In the genomic region with DNA sequence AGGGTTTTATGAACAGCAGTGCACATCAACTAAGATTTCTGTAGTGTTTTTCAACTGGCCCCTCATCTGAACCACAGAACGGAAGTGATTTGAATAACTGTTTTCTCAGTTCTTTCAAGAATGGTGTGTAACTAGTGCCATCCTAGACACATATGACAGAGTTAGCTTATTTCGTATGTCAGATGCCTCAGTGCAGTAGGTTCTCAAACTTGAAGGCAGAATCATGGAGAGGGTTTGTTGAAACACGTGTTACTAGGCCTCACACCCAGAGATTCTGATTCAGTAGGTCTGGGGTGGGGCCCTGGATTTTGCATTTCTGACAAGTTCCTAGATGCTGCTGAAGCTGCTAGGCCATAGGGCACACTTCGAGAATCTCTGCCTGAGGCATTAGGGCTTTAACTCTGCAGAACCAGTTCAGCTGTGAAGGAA, we compare ENCODE assay signal across 9 cellular contexts.
DNase-seq lines count a peak whose midpoint lies in the region; ATAC-seq lines count a peak whose summit lies in the region.
"Had no signal": no experiment of that assay in that cellular context is flagged by ENCODE, and none has a peak within 500 bp of the region (broad histone marks: within the 10 kb centered on the region; RNA-seq: fewer than 3 reads in every experiment).

No MANE protein-coding gene starts in this region.

- H3K27ac Mint-ChIP-seq in memory B cell: peak overlapping the region; percentile 39
- H3K27ac Mint-ChIP-seq: activated naive CD4-positive, alpha-beta T cell treated with anti-CD3 and anti-CD28 coated beads, Interleukin-2, amount 10 ng/mL, durations not matched to agents 7 days and 5 days had no signal

- peak; percentile 98 for ATAC-seq in GM18873 (IDR thresholded peaks at IDR 0.05; ENCODE audit: low FRiP score, unreplicated experiment)
- ATAC-seq in GM21723 (IDR thresholded peaks at IDR 0.05; ENCODE audit: unreplicated experiment): peak; percentile 100
- peak; percentile 100 for ATAC-seq in HG03354 (IDR thresholded peaks at IDR 0.05; ENCODE audit: poor library complexity, severe bottlenecking, unreplicated experiment)
- peak; percentile 97 for ATAC-seq in memory B cell (ENCODE audit: low read depth)

- H3K27me3 Mint-ChIP-seq in memory B cell: no peaks in the 10 kb centered on the region
- H3K27me3 Mint-ChIP-seq: activated naive CD4-positive, alpha-beta T cell treated with anti-CD3 and anti-CD28 coated beads, Interleukin-2, amount 10 ng/mL, durations not matched to agents 7 days and 5 days had no signal

- H3K4me1 Mint-ChIP-seq in memory B cell: peaks cover 14% of the 10 kb centered on the region
- H3K4me1 Mint-ChIP-seq: activated naive CD4-positive, alpha-beta T cell treated with anti-CD3 and anti-CD28 coated beads, Interleukin-2, amount 10 ng/mL, durations not matched to agents 7 days and 5 days had no signal

- peaks cover 2% of the 10 kb centered on the region for H3K9me3 Mint-ChIP-seq in memory B cell
- H3K9me3 Mint-ChIP-seq: activated naive CD4-positive, alpha-beta T cell treated with anti-CD3 and anti-CD28 coated beads, Interleukin-2, amount 10 ng/mL, durations not matched to agents 7 days and 5 days had no signal

- peak overlapping the region; percentile 37 for H3K4me3 Mint-ChIP-seq in memory B cell
- H3K4me3 Mint-ChIP-seq: activated naive CD4-positive, alpha-beta T cell treated with anti-CD3 and anti-CD28 coated beads, Interleukin-2, amount 10 ng/mL, durations not matched to agents 7 days and 5 days had no signal

- DNase-seq in memory B cell (ENCODE audit: low spot score in 2 of 2) (no peak), C1 segment of cervical spinal cord (lab: John Stamatoyannopoulos, UW) (no peak), ecto neural progenitor cell (ENCODE audit: low spot score) (no peak), GF-D8 (lab: John Stamatoyannopoulos, UW) (no peak)
- DNase-seq: activated naive CD4-positive, alpha-beta T cell treated with anti-CD3 and anti-CD28 coated beads, Interleukin-2, amount 10 ng/mL, durations not matched to agents 7 days and 5 days; ovary had no signal

- peaks cover 12% of the 10 kb centered on the region for H3K36me3 Mint-ChIP-seq in memory B cell
